Comparison of ENCODE assay signal across 15 cellular contexts in the genomic region with DNA sequence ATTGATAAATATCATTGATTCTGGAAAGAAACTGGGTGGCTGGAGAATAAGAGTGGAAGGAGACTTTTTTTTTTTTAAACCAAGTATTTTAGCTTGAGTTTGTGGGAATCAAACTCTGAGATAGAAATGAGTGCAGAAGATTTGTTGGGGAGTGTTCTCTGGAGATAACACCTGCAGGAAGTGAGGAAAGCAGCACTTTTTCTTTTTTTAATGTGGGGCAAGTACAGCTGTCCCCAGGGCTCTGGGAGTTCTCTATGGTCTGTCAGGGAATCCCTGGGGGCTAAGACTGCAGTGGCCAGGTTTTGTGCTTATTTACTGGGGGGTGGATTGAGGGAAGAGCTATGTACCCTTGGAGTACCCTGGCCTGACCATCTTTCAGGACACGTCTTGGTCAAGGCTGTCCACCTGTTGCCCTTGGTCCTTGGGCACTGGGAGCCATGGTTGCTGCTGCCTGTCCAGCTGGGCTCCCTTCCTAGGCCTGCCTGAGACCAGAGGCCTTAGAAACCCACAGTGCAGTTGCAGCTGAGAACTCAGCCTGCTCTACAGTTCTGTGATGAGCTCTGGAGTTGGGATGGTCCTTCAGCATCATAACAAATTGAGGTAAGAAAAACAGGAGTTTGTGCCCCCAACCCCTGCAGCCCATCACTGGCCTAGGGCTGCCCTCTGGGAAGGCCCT.
DNase-seq lines count a peak whose midpoint lies in the region; ATAC-seq and TF ChIP-seq lines count a peak whose summit lies in the region.
"Had no signal": no experiment of that assay in that cellular context is flagged by ENCODE, and none has a peak within 500 bp of the region (broad histone marks: within the 10 kb centered on the region; RNA-seq: fewer than 3 reads in every experiment).

No MANE protein-coding gene starts in this region.

- H3K27ac ChIP-seq in H9 (ENCODE audit: insufficient read length, low read depth, low read length): no peak overlapping the region
- no peak overlapping the region for H3K27ac ChIP-seq in MM.1S (ENCODE audit: low read length)
- H3K27ac ChIP-seq: 22Rv1, breast epithelium, hepatocyte had no signal

- no peak overlapping the region for H4K5ac ChIP-seq in H9 (ENCODE audit: insufficient read length, low read depth, low read length)

- DNase-seq in T-helper 2 cell treated with Interferon-gamma antibody and Interleukin-4, amounts not matched to agents 5 μg/mL and 100 μg/mL, for 36 hours (ENCODE audit: low spot score): no peak
- DNase-seq in T-helper 2 cell: no peak
- no peak for DNase-seq in H9
- DNase-seq in Jurkat, Clone E6-1 (ENCODE audit: low read depth, low spot score): peak; percentile 70
- DNase-seq in stimulated activated effector memory CD8-positive, alpha-beta T cell treated with anti-CD3 and anti-CD28 coated beads, Interleukin-12 subunit alpha, Interleukin-12 subunit beta, amount 100 ng/mL, for 72 hours (ENCODE audit: low spot score in 2 of 2): no peak
- no peak for DNase-seq in MM.1S
- no peak for DNase-seq in activated naive CD8-positive, alpha-beta T cell treated with anti-CD3 and anti-CD28 coated beads, Interleukin-2, amount 50 U/mL, for 24 hours
- DNase-seq: left ventricle myocardium superior; NCI-H345; occipital lobe; stimulated activated naive CD4-positive, alpha-beta T cell had no signal

- H4K8ac ChIP-seq in H9 (replicated peaks; ENCODE audit: insufficient read length, low read depth, low read length): peak overlapping the region; percentile 17

- WGBS in H9 (ENCODE audit: extremely low coverage, insufficient read length, low lambda C conversion rate): no CpG with 5 or more reads among the region's 1 CpG

- H3K9me3 ChIP-seq in H9 (ENCODE audit: control insufficient read depth, low read depth, low read length): no peaks in the 10 kb centered on the region
- no peaks in the 10 kb centered on the region for H3K9me3 ChIP-seq in MM.1S (replicated peaks; ENCODE audit: insufficient read depth, low read length)
- H3K9me3 ChIP-seq: breast epithelium had no signal

- no peak overlapping the region for H2BK15ac ChIP-seq in H9 (ENCODE audit: low read depth, low read length)

- no peaks in the 10 kb centered on the region for H3K23me2 ChIP-seq in H9 (ENCODE audit: insufficient read length, low read depth, low read length, poor library complexity, severe bottlenecking)

- peaks cover 18% of the 10 kb centered on the region for H3K4me1 Mint-ChIP-seq in T-helper 2 cell treated with Interferon-gamma antibody and Interleukin-4, amounts not matched to agents 5 μg/mL and 100 μg/mL, for 36 hours (ENCODE audit: low read depth)
- H3K4me1 Mint-ChIP-seq in H9: peaks cover 8 to 14% of the 10 kb centered on the region in 2 experiments
- peaks cover 6% of the 10 kb centered on the region for H3K4me1 Mint-ChIP-seq in stimulated activated effector memory CD8-positive, alpha-beta T cell treated with anti-CD3 and anti-CD28 coated beads, Interleukin-12 subunit alpha, Interleukin-12 subunit beta, amount 100 ng/mL, for 72 hours
- H3K4me1 Mint-ChIP-seq in activated naive CD8-positive, alpha-beta T cell treated with anti-CD3 and anti-CD28 coated beads, Interleukin-2, amount 50 U/mL, for 24 hours: peaks cover 35% of the 10 kb centered on the region

- H3K9ac ChIP-seq in H9 (ENCODE audit: extremely low read depth, insufficient read length, low read length) (no peak overlapping the region), MM.1S (ENCODE audit: low read length) (no peak overlapping the region)

- no peaks in the 10 kb centered on the region for H3K79me1 ChIP-seq in H9 (ENCODE audit: insufficient read depth, low read depth, low read length, poor library complexity, severe bottlenecking)

- no peaks in the 10 kb centered on the region; the same call in 1 of the 2 replicates for H3F3A ChIP-seq in MM.1S (ENCODE audit: insufficient read depth, low read length)

- H2AFZ ChIP-seq in H9 (ENCODE audit: low read length) (no peak overlapping the region), MM.1S (ENCODE audit: low read length) (no peak overlapping the region; the same call in 1 of the 2 replicates)
- H2AFZ ChIP-seq: hepatocyte had no signal

- no peak overlapping the region for H3T11ph ChIP-seq in H9 (ENCODE audit: low read length)

- no peaks in the 10 kb centered on the region for H3K27me3 Mint-ChIP-seq in T-helper 2 cell treated with Interferon-gamma antibody and Interleukin-4, amounts not matched to agents 5 μg/mL and 100 μg/mL, for 36 hours (ENCODE audit: low read depth)
- H3K27me3 Mint-ChIP-seq in H9 (ENCODE audit: low read depth): no peaks in the 10 kb centered on the region; the same call in 1 of the 2 replicates
- H3K27me3 Mint-ChIP-seq in activated naive CD8-positive, alpha-beta T cell treated with anti-CD3 and anti-CD28 coated beads, Interleukin-2, amount 50 U/mL, for 24 hours: no peaks in the 10 kb centered on the region

- no peak overlapping the region for H3K4ac ChIP-seq in H9 (ENCODE audit: low read depth, low read length)

- H3K14ac ChIP-seq in H9 (ENCODE audit: insufficient read depth, low read length): no peak overlapping the region

- no peaks in the 10 kb centered on the region for H3K9me2 ChIP-seq in MM.1S (replicated peaks; ENCODE audit: insufficient read depth, low read length)

- no peak overlapping the region for H2AK5ac ChIP-seq in H9 (ENCODE audit: insufficient read length, low read length)

- H3K4me1 ChIP-seq in H9 (ENCODE audit: insufficient read depth, low read length): no peaks in the 10 kb centered on the region
- peaks cover 11% of the 10 kb centered on the region for H3K4me1 ChIP-seq in MM.1S (ENCODE audit: low read length)
- H3K4me1 ChIP-seq: breast epithelium had no signal

- no peaks in the 10 kb centered on the region for H3K9me3 Mint-ChIP-seq in T-helper 2 cell treated with Interferon-gamma antibody and Interleukin-4, amounts not matched to agents 5 μg/mL and 100 μg/mL, for 36 hours
- H3K9me3 Mint-ChIP-seq in H9: no peaks in the 10 kb centered on the region
- no peaks in the 10 kb centered on the region for H3K9me3 Mint-ChIP-seq in stimulated activated effector memory CD8-positive, alpha-beta T cell treated with anti-CD3 and anti-CD28 coated beads, Interleukin-12 subunit alpha, Interleukin-12 subunit beta, amount 100 ng/mL, for 72 hours
- H3K9me3 Mint-ChIP-seq in activated naive CD8-positive, alpha-beta T cell treated with anti-CD3 and anti-CD28 coated beads, Interleukin-2, amount 50 U/mL, for 24 hours: no peaks in the 10 kb centered on the region

- H4K20me1 ChIP-seq in H9 (ENCODE audit: control insufficient read depth, insufficient read depth, insufficient read length) (no peaks in the 10 kb centered on the region), MM.1S (ENCODE audit: insufficient read depth, low read length) (no peaks in the 10 kb centered on the region)

- H3K4me3 ChIP-seq in Jurkat, Clone E6-1 (ENCODE audit: low read length): no peak overlapping the region
- H3K4me3 ChIP-seq in MM.1S (ENCODE audit: low read length): no peak overlapping the region
- H3K4me3 ChIP-seq: breast epithelium, hepatocyte had no signal

- H3K27me3 ChIP-seq in H9 (ENCODE audit: insufficient read depth, low read length) (no peaks in the 10 kb centered on the region), MM.1S (replicated peaks; ENCODE audit: insufficient read depth, low read length) (no peaks in the 10 kb centered on the region)
- H3K27me3 ChIP-seq: breast epithelium, hepatocyte had no signal

- no peak overlapping the region for H4K91ac ChIP-seq in H9 (ENCODE audit: insufficient read length, low read depth, low read length)

- no peak overlapping the region for H2BK12ac ChIP-seq in H9 (ENCODE audit: insufficient read length, low read depth, low read length)

- H3K36me3 Mint-ChIP-seq in T-helper 2 cell treated with Interferon-gamma antibody and Interleukin-4, amounts not matched to agents 5 μg/mL and 100 μg/mL, for 36 hours (ENCODE audit: low read depth): no peaks in the 10 kb centered on the region
- no peaks in the 10 kb centered on the region for H3K36me3 Mint-ChIP-seq in H9 (ENCODE audit: insufficient read depth in 1 of 3, low read depth in 3 of 3)
- H3K36me3 Mint-ChIP-seq in stimulated activated effector memory CD8-positive, alpha-beta T cell treated with anti-CD3 and anti-CD28 coated beads, Interleukin-12 subunit alpha, Interleukin-12 subunit beta, amount 100 ng/mL, for 72 hours: no peaks in the 10 kb centered on the region
- H3K36me3 Mint-ChIP-seq in activated naive CD8-positive, alpha-beta T cell treated with anti-CD3 and anti-CD28 coated beads, Interleukin-2, amount 50 U/mL, for 24 hours (ENCODE audit: low read depth): no peaks in the 10 kb centered on the region

- no peak overlapping the region for H3K4me3 Mint-ChIP-seq in T-helper 2 cell treated with Interferon-gamma antibody and Interleukin-4, amounts not matched to agents 5 μg/mL and 100 μg/mL, for 36 hours
- no peak overlapping the region for H3K4me3 Mint-ChIP-seq in H9
- no peak overlapping the region for H3K4me3 Mint-ChIP-seq in stimulated activated effector memory CD8-positive, alpha-beta T cell treated with anti-CD3 and anti-CD28 coated beads, Interleukin-12 subunit alpha, Interleukin-12 subunit beta, amount 100 ng/mL, for 72 hours
- H3K4me3 Mint-ChIP-seq in activated naive CD8-positive, alpha-beta T cell treated with anti-CD3 and anti-CD28 coated beads, Interleukin-2, amount 50 U/mL, for 24 hours: no peak overlapping the region

- peak overlapping the region; percentile 40 for H3K27ac Mint-ChIP-seq in T-helper 2 cell treated with Interferon-gamma antibody and Interleukin-4, amounts not matched to agents 5 μg/mL and 100 μg/mL, for 36 hours
- no peak overlapping the region for H3K27ac Mint-ChIP-seq in H9
- H3K27ac Mint-ChIP-seq in stimulated activated effector memory CD8-positive, alpha-beta T cell treated with anti-CD3 and anti-CD28 coated beads, Interleukin-12 subunit alpha, Interleukin-12 subunit beta, amount 100 ng/mL, for 72 hours: no peak overlapping the region
- H3K27ac Mint-ChIP-seq in activated naive CD8-positive, alpha-beta T cell treated with anti-CD3 and anti-CD28 coated beads, Interleukin-2, amount 50 U/mL, for 24 hours: no peak overlapping the region

- H3K4me2 ChIP-seq in H9 (ENCODE audit: insufficient read depth, insufficient read length, low read length): no peak overlapping the region
- no peak overlapping the region; the same call in 1 of the 2 replicates for H3K4me2 ChIP-seq in MM.1S (ENCODE audit: low read depth, low read length)
- H3K4me2 ChIP-seq: hepatocyte had no signal

- no peak overlapping the region for H3K56ac ChIP-seq in H9 (ENCODE audit: insufficient read length, low read depth, low read length)

- no peak overlapping the region for H2BK5ac ChIP-seq in H9 (ENCODE audit: insufficient read length, low read length)

- H3K36me3 ChIP-seq in MM.1S (replicated peaks; ENCODE audit: insufficient read depth, low read length): no peaks in the 10 kb centered on the region
- H3K36me3 ChIP-seq: breast epithelium had no signal

- H3K79me2 ChIP-seq in H9 (ENCODE audit: insufficient read depth, low read length): no peaks in the 10 kb centered on the region
- H3K79me2 ChIP-seq in MM.1S (ENCODE audit: low read length): no peaks in the 10 kb centered on the region
- H3K79me2 ChIP-seq: hepatocyte had no signal

- TF ChIP-seq CTCF in H9 (conservative IDR thresholded peaks at IDR 0.05): no peak
- no peak for TF ChIP-seq CTCF in MM.1S (IDR thresholded peaks at IDR 0.05; ENCODE audit: low read length)

- no peak overlapping the region for H2BK120ac ChIP-seq in H9 (ENCODE audit: low read depth, low read length, poor library complexity, severe bottlenecking)

- ATAC-seq in stimulated activated effector memory CD8-positive, alpha-beta T cell treated with anti-CD3 and anti-CD28 coated beads, Interleukin-12 subunit alpha, Interleukin-12 subunit beta, amount 100 ng/mL, for 72 hours: peak; percentile 11
- no peak for ATAC-seq in HG02973 (IDR thresholded peaks at IDR 0.05; ENCODE audit: unreplicated experiment)
- no peak for ATAC-seq in activated naive CD8-positive, alpha-beta T cell treated with anti-CD3 and anti-CD28 coated beads, Interleukin-2, amount 50 U/mL, for 24 hours
- ATAC-seq: left ventricle myocardium superior had no signal

- no peak overlapping the region for H3K23ac ChIP-seq in H9 (ENCODE audit: insufficient read length, low read depth, low read length)

- H3K18ac ChIP-seq in H9 (ENCODE audit: insufficient read length, low read depth, low read length): no peak overlapping the region

- no peak overlapping the region for H2BK20ac ChIP-seq in H9 (ENCODE audit: low read depth, low read length, poor library complexity, severe bottlenecking)
